ENCODE assay signal across 12 cellular contexts in the genomic region with DNA sequence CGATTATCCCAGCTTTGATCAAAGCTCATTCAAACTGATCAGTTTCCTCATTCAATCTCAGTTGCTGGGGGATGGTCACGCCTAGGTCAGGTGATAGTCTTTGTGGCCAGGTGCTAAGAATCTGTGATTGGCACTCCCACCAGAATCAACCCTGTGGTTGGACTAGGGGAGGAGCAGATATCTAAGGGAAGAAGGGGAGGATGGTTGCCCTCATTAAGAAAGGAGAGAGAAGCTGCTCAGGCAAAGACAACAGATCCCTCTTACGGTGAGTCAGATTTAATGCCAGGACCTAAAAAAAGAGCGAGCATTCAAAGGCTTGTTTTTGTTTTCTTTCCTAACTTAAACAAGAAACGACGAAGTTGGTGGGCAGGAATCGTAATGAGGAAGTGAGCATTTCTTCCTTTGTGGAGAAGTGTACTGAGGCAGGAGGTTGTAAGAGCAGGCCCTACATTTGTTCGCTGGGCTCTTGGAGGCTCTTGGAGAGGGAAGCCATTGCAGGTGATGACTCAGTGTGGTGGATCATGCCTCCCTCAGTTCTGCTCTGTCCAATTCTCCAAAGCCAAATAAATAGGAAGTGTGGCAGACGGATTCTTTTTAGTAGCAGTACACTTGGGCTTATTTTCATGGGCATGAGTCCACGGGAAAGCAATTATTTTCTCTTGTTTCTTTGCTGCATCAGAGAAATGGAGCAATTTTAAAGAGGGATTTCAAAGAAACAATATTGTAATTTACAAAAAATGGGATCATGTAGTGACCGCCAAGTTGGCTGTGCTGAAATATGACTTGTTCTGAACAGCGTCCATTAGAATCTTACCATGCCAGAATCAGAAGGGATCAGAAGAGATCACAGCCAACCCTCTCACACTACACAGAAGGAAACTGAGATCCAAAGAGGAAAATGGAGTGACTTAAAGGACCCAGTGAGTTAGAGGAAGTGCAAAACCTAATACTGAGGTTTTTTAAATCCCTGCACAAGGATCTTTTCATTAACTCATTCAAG. TPM values are rescaled to one million over a fixed set of nuclear protein-coding genes. Genes with fewer than 3 reads are reported as not detected.
DNase-seq lines count a peak whose midpoint lies in the region; ATAC-seq, FAIRE-seq and TF ChIP-seq lines count a peak whose summit lies in the region.
"Had no signal": no experiment of that assay in that cellular context is flagged by ENCODE, and none has a peak within 500 bp of the region (broad histone marks: within the 10 kb centered on the region; RNA-seq: fewer than 3 reads in every experiment).

No MANE protein-coding gene starts in this region.

- FAIRE-seq in astrocyte (lab: Jason Lieb, UNC) (peak; percentile 83), keratinocyte (lab: Jason Lieb, UNC) (peak; percentile 26)

- ATAC-seq in activated naive CD8-positive, alpha-beta T cell treated with anti-CD3 and anti-CD28 coated beads, Interleukin-2, amount 10 ng/mL, durations not matched to agents 7 days and 5 days (ENCODE audit: low read depth) = no peak
- ATAC-seq in upper lobe of right lung (peak; percentile 86), GM21515 (IDR thresholded peaks at IDR 0.05; ENCODE audit: unreplicated experiment) (no peak)

- H3K36me3 ChIP-seq in astrocyte (ENCODE audit: insufficient read depth, low read length) (no peaks in the 10 kb centered on the region), keratinocyte (ENCODE audit: control insufficient read depth in 2 of 2, extremely low read depth in 1 of 2, insufficient read depth in 2 of 2, low read length in 2 of 2) (no peaks in the 10 kb centered on the region), upper lobe of right lung (no peaks in the 10 kb centered on the region)

- peak overlapping the region; percentile 36 for H3K9ac ChIP-seq in astrocyte (ENCODE audit: low read length)
- no peak overlapping the region for H3K9ac ChIP-seq in keratinocyte (ENCODE audit: control insufficient read depth, extremely low read depth, insufficient read depth, low read length)

- H4K20me1 ChIP-seq in astrocyte (ENCODE audit: insufficient read depth, low read length) (no peaks in the 10 kb centered on the region), keratinocyte (ENCODE audit: control insufficient read depth, extremely low read depth, insufficient read depth, low read length) (no peaks in the 10 kb centered on the region)

- H3K36me3 Mint-ChIP-seq in activated naive CD8-positive, alpha-beta T cell treated with anti-CD3 and anti-CD28 coated beads, Interleukin-2, amount 10 ng/mL, durations not matched to agents 7 days and 5 days = peaks cover 24% of the 10 kb centered on the region
- no peaks in the 10 kb centered on the region for H3K36me3 Mint-ChIP-seq in activated naive CD8-positive, alpha-beta T cell treated with anti-CD3 and anti-CD28 coated beads for 36 hours
- H3K36me3 Mint-ChIP-seq in astrocyte (ENCODE audit: low read depth, unreplicated experiment) = peaks cover 4% of the 10 kb centered on the region

- H3K4me3 ChIP-seq in astrocyte (ENCODE audit: insufficient read depth, low read depth, low read length) (no peak overlapping the region), keratinocyte (ENCODE audit: control insufficient read depth in 2 of 3, extremely low read depth in 1 of 3, insufficient read depth in 2 of 3, low read depth in 1 of 3, low read length in 3 of 3) (no peak overlapping the region), upper lobe of right lung (no peak overlapping the region), coronary artery (no peak overlapping the region)

- no peak for TF ChIP-seq CTCF in astrocyte (IDR thresholded peaks at IDR 0.05; ENCODE audit: insufficient read depth, low read depth, low read length)
- TF ChIP-seq CTCF in keratinocyte (optimal IDR thresholded peaks at IDR 0.05 in 1 of 3, IDR thresholded peaks at IDR 0.05 in 1 of 3, conservative IDR thresholded peaks at IDR 0.05 in 1 of 3; ENCODE audit: extremely low read depth in 1 of 3, insufficient read depth in 2 of 3, low read length in 3 of 3) = no peak
- TF ChIP-seq CTCF in upper lobe of right lung (IDR thresholded peaks at IDR 0.05) = no peak
- TF ChIP-seq CTCF in coronary artery (IDR thresholded peaks at IDR 0.05) = no peak

- H3K4me3 Mint-ChIP-seq in activated naive CD8-positive, alpha-beta T cell treated with anti-CD3 and anti-CD28 coated beads, Interleukin-2, amount 10 ng/mL, durations not matched to agents 7 days and 5 days = peak overlapping the region; percentile 12
- no peak overlapping the region for H3K4me3 Mint-ChIP-seq in activated naive CD8-positive, alpha-beta T cell treated with anti-CD3 and anti-CD28 coated beads for 36 hours
- H3K4me3 Mint-ChIP-seq in astrocyte (ENCODE audit: unreplicated experiment) = no peak overlapping the region
- H3K4me3 Mint-ChIP-seq: activated T-helper 1 cell treated with anti-CD3 and anti-CD28 coated beads, Interleukin-12 subunit alpha, Interleukin-12 subunit beta, Interleukin-2, Interleukin-4 antibody, amounts not matched to agents 30 ng/mL and 10 ng/mL and 1 ng/mL, durations not matched to agents 14 hours and 24 hours and 36 hours had no signal

- no peaks in the 10 kb centered on the region for H3K79me2 ChIP-seq in astrocyte (ENCODE audit: insufficient read depth, low read length)
- H3K79me2 ChIP-seq in keratinocyte (ENCODE audit: control insufficient read depth, insufficient read depth, low read length) = no peaks in the 10 kb centered on the region

- H3K9me3 ChIP-seq in astrocyte (ENCODE audit: insufficient read depth, low read depth, low read length) (peaks cover 10% of the 10 kb centered on the region), keratinocyte (ENCODE audit: control insufficient read depth, low read depth, low read length) (peaks cover 5% of the 10 kb centered on the region), upper lobe of right lung (no peaks in the 10 kb centered on the region)

- CTCF ChIA-PET in HEK293T (lab: Yijun Ruan, JAX) = no interaction called here

- peak overlapping the region; percentile 78 for H3K4me2 ChIP-seq in astrocyte (ENCODE audit: low read length)
- no peak overlapping the region for H3K4me2 ChIP-seq in keratinocyte (ENCODE audit: control insufficient read depth, extremely low read depth, insufficient read depth, low read depth, low read length)

- peaks cover 13% of the 10 kb centered on the region for H3K4me1 ChIP-seq in astrocyte (ENCODE audit: insufficient read depth, low read length)
- peaks cover 7% of the 10 kb centered on the region for H3K4me1 ChIP-seq in keratinocyte (ENCODE audit: control insufficient read depth, extremely low read depth, insufficient read depth, low read length)
- peaks cover 7% of the 10 kb centered on the region for H3K4me1 ChIP-seq in upper lobe of right lung

- peak overlapping the region; percentile 66 for H3K27ac ChIP-seq in astrocyte (ENCODE audit: low read depth, low read length)
- no peak overlapping the region for H3K27ac ChIP-seq in keratinocyte (ENCODE audit: control insufficient read depth, insufficient read depth, low read length)
- H3K27ac ChIP-seq in upper lobe of right lung = no peak overlapping the region
- peak overlapping the region in 1 of 2 donors; percentile 61 for H3K27ac ChIP-seq in coronary artery

- peaks cover 7% of the 10 kb centered on the region for H3K27me3 ChIP-seq in astrocyte (ENCODE audit: insufficient read depth, low read length)
- H3K27me3 ChIP-seq in keratinocyte (ENCODE audit: control insufficient read depth, extremely low read depth, insufficient read depth, low read length) = peaks cover 8% of the 10 kb centered on the region
- no peaks in the 10 kb centered on the region for H3K27me3 ChIP-seq in upper lobe of right lung

- peak overlapping the region; percentile 26 for H3K27ac Mint-ChIP-seq in activated naive CD8-positive, alpha-beta T cell treated with anti-CD3 and anti-CD28 coated beads, Interleukin-2, amount 10 ng/mL, durations not matched to agents 7 days and 5 days
- no peak overlapping the region for H3K27ac Mint-ChIP-seq in activated naive CD8-positive, alpha-beta T cell treated with anti-CD3 and anti-CD28 coated beads for 36 hours
- peak overlapping the region; percentile 72 for H3K27ac Mint-ChIP-seq in astrocyte (ENCODE audit: unreplicated experiment)
- H3K27ac Mint-ChIP-seq: activated T-helper 1 cell treated with anti-CD3 and anti-CD28 coated beads, Interleukin-12 subunit alpha, Interleukin-12 subunit beta, Interleukin-2, Interleukin-4 antibody, amounts not matched to agents 30 ng/mL and 10 ng/mL and 1 ng/mL, durations not matched to agents 14 hours and 24 hours and 36 hours had no signal

- dilution Hi-C loops in keratinocyte (cut with MboI; ENCODE audit: extremely low pct_ligation_motif_present, low sequenced_read_pairs) = no loop called here

- no peaks in the 10 kb centered on the region for H3K9me1 ChIP-seq in keratinocyte (ENCODE audit: control insufficient read depth, extremely low read depth, insufficient read depth, low read length)

- peaks cover 34% of the 10 kb centered on the region for H3K4me1 Mint-ChIP-seq in activated naive CD8-positive, alpha-beta T cell treated with anti-CD3 and anti-CD28 coated beads, Interleukin-2, amount 10 ng/mL, durations not matched to agents 7 days and 5 days
- peaks cover 15% of the 10 kb centered on the region for H3K4me1 Mint-ChIP-seq in activated naive CD8-positive, alpha-beta T cell treated with anti-CD3 and anti-CD28 coated beads for 36 hours
- H3K4me1 Mint-ChIP-seq in astrocyte (ENCODE audit: low read depth, unreplicated experiment) = peaks cover 20% of the 10 kb centered on the region

- peaks cover 9% of the 10 kb centered on the region for H3K9me3 Mint-ChIP-seq in activated naive CD8-positive, alpha-beta T cell treated with anti-CD3 and anti-CD28 coated beads, Interleukin-2, amount 10 ng/mL, durations not matched to agents 7 days and 5 days
- H3K9me3 Mint-ChIP-seq in activated naive CD8-positive, alpha-beta T cell treated with anti-CD3 and anti-CD28 coated beads for 36 hours = peaks cover 1% of the 10 kb centered on the region
- H3K9me3 Mint-ChIP-seq in astrocyte (ENCODE audit: unreplicated experiment) = peaks cover 8% of the 10 kb centered on the region

- peak overlapping the region; percentile 81 for H2AFZ ChIP-seq in astrocyte (ENCODE audit: low read depth, low read length)
- no peak overlapping the region for H2AFZ ChIP-seq in keratinocyte (ENCODE audit: control insufficient read depth, low read length)

- H3K27me3 Mint-ChIP-seq in activated naive CD8-positive, alpha-beta T cell treated with anti-CD3 and anti-CD28 coated beads, Interleukin-2, amount 10 ng/mL, durations not matched to agents 7 days and 5 days = peaks cover 2% of the 10 kb centered on the region
- H3K27me3 Mint-ChIP-seq in activated naive CD8-positive, alpha-beta T cell treated with anti-CD3 and anti-CD28 coated beads for 36 hours = no peaks in the 10 kb centered on the region
- no peaks in the 10 kb centered on the region for H3K27me3 Mint-ChIP-seq in astrocyte (ENCODE audit: low read depth, unreplicated experiment)

- DNase-seq in activated naive CD8-positive, alpha-beta T cell treated with anti-CD3 and anti-CD28 coated beads, Interleukin-2, amount 10 ng/mL, durations not matched to agents 7 days and 5 days = no peak
- no peak for DNase-seq in activated naive CD8-positive, alpha-beta T cell treated with anti-CD3 and anti-CD28 coated beads for 36 hours
- DNase-seq in astrocyte (ENCODE audit: low read depth) = peak; percentile 82
- DNase-seq in keratinocyte (ENCODE audit: low read depth, low spot score) = no peak
- DNase-seq in upper lobe of right lung = no peak
- DNase-seq in coronary artery (ENCODE audit: low spot score) = no peak
- DNase-seq in HEK293T (ENCODE audit: extremely low spot score) = no peak
- DNase-seq: HCEC 1CT, midbrain, T-helper 2 cell had no signal

- intact Hi-C loops in upper lobe of right lung (cut with DNase I) = no loop called here

- POLR2A ChIA-PET in activated naive CD8-positive, alpha-beta T cell treated with anti-CD3 and anti-CD28 coated beads, Interleukin-2, amount 10 ng/mL, durations not matched to agents 7 days and 5 days (lab: Charles Lee) = interaction anchor here (1.0 to 2.0 kb wide), 3 partner anchors 9 to 27 kb away, joined by 3 to 6 read pairs (median 5); partner anchors contain the start of gene TGFBR1
- POLR2A ChIA-PET in HEK293T (lab: Yijun Ruan, JAX) = no interaction called here

RNA-seq across cellular contexts. Expression of gene TGFBR1, which starts 18.7 kb away (rescaled TPM):
- 10 to 100 TPM; 82.7 to 83.5 TPM for total RNA-seq in activated naive CD8-positive, alpha-beta T cell treated with anti-CD3 and anti-CD28 coated beads, Interleukin-2, amount 10 ng/mL, durations not matched to agents 7 days and 5 days
- 10 to 100 TPM; 30.4 to 32.1 TPM for total RNA-seq in activated naive CD8-positive, alpha-beta T cell treated with anti-CD3 and anti-CD28 coated beads for 36 hours
- total RNA-seq in astrocyte = 203 and 213 TPM in 2 replicates
- 41.6 to 55.0 TPM (median 49.7 TPM) in 3 replicates for polyA plus RNA-seq in keratinocyte
- 21.0 TPM for polyA plus RNA-seq in keratinocyte (2011; ENCODE audit: low read depth)
- polyA plus RNA-seq in keratinocyte (2011; cell fraction: cytosol; rRNA removed) = 20.7 and 45.7 TPM in 2 replicates
- polyA plus RNA-seq in keratinocyte (2011; cell fraction: nucleus; rRNA removed) = 57.9 and 67.1 TPM in 2 replicates
- 18.8 and 28.4 TPM in 2 replicates for polyA plus RNA-seq in keratinocyte (2012; ENCODE audit: low replicate concordance)
- 135 to 193 TPM (median 184 TPM) in 3 replicates for polyA minus RNA-seq in keratinocyte
- polyA minus RNA-seq in keratinocyte (2011; cell fraction: cytosol; rRNA and poly(A)+ RNA removed) = 57.6 TPM
- 74.4 and 239 TPM in 2 replicates for polyA minus RNA-seq in keratinocyte (2011; cell fraction: nucleus; rRNA and poly(A)+ RNA removed)
- 72.0 TPM for total RNA-seq in upper lobe of right lung
